15 cellular contexts compared by ENCODE assay signal in the genomic region with DNA sequence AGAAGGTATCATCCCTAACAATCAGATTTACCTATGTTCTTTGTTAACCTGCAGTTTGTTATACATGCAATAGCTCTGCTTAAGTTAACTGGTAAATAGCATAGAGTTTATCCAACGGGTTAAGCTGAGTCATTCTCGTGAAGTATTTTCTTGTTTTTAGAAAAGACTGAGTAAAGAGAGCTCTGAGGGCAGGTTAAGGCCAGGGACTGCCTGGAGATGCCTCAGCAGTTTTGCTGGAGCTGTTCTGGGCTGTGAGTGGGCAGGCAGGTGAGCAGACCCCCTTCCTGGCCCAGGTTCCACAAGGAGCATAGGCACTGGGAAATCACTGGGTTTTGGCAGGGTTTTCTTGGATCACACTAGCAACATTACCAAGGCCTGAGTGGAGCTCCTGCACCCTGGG. TPM values are rescaled to one million over a fixed set of nuclear protein-coding genes. Genes with fewer than 3 reads are reported as not detected.
A peak's percentile ranks its signal among the peaks of the same experiment; 100 is the strongest.
DNase-seq lines count a peak whose midpoint lies in the region; ATAC-seq, FAIRE-seq and TF ChIP-seq lines count a peak whose summit lies in the region.
"Had no signal": no experiment of that assay in that cellular context is flagged by ENCODE, and none has a peak within 500 bp of the region (broad histone marks: within the 10 kb centered on the region; RNA-seq: fewer than 3 reads in every experiment).

No MANE protein-coding gene starts in this region.

- H3K23ac ChIP-seq in H1 (ENCODE audit: insufficient read length) = no peak overlapping the region

- no peak overlapping the region for H2AK5ac ChIP-seq in H1 (ENCODE audit: low read depth, low read length)

- no peak overlapping the region for H3K14ac ChIP-seq in H1 (ENCODE audit: insufficient read length)

- H3K27me3 ChIP-seq in AG04450 (ENCODE audit: control insufficient read depth, insufficient read depth, low read length) = no peaks in the 10 kb centered on the region
- no peaks in the 10 kb centered on the region for H3K27me3 ChIP-seq in PC-3 (ENCODE audit: low read length)
- H3K27me3 ChIP-seq in H1 (replicated peaks in 1 of 4; ENCODE audit: control insufficient read depth in 3 of 4, extremely low read depth in 1 of 4, insufficient read depth in 3 of 4, low read length in 3 of 4) = no peaks in the 10 kb centered on the region

- H3K9ac ChIP-seq in PC-3 (ENCODE audit: low read length) (no peak overlapping the region), H1 (replicated peaks in 1 of 4; ENCODE audit: extremely low read depth in 1 of 4, low read depth in 3 of 4, low read length in 3 of 4) (no peak overlapping the region)

- no peak for TF ChIP-seq RAD21 in H1 (IDR thresholded peaks at IDR 0.05 in 1 of 2, conservative IDR thresholded peaks at IDR 0.05 in 1 of 2; ENCODE audit: low read depth in 2 of 2, low read length in 2 of 2)

- no peak overlapping the region for H3K4ac ChIP-seq in H1 (replicated peaks; ENCODE audit: insufficient read length, low read depth, low read length)

- H3K9me3 ChIP-seq in AG04450 (ENCODE audit: control insufficient read depth, insufficient read depth, low read length) (no peaks in the 10 kb centered on the region), PC-3 (ENCODE audit: low read length) (no peaks in the 10 kb centered on the region), H1 (ENCODE audit: insufficient read depth in 2 of 2, low read depth in 1 of 2, low read length in 1 of 2) (no peaks in the 10 kb centered on the region)

- no peaks in the 10 kb centered on the region for H3K79me2 ChIP-seq in PC-3 (ENCODE audit: low read length)
- H3K79me2 ChIP-seq in H1 (ENCODE audit: control insufficient read depth in 1 of 2, insufficient read depth in 2 of 2, low read length in 2 of 2) = no peaks in the 10 kb centered on the region

- POLR2A ChIA-PET in AG04450 (lab: Yijun Ruan, JAX) = interaction anchor here (0.6 to 2.5 kb wide), 7 partner anchors 9 to 243 kb away, joined by 3 to 11 read pairs (median 3); partner anchors contain the start of gene IRAG1
- POLR2A ChIA-PET in PC-3 (lab: Charles Lee; ENCODE audit: unreplicated experiment) = no interaction called here
- POLR2A ChIA-PET in H1 (lab: Charles Lee; ENCODE audit: partially characterized antibody) = no interaction called here

- no peak overlapping the region for H3K4me3 ChIP-seq in AG04450 (ENCODE audit: low read depth, low read length)
- no peak overlapping the region for H3K4me3 ChIP-seq in PC-3 (ENCODE audit: low read length)
- no peak overlapping the region for H3K4me3 ChIP-seq in H1 (ENCODE audit: extremely low read depth in 1 of 4, insufficient read depth in 2 of 4, low read depth in 3 of 4, low read length in 4 of 4)
- H3K4me3 ChIP-seq: GM12878 had no signal

- H2AFZ ChIP-seq in PC-3 (ENCODE audit: low read length) (0 out of 2 replicates have a peak overlapping the region, but pooled peaks have one; percentile 53), H1 (ENCODE audit: low read length) (no peak overlapping the region)

- H3K27ac Mint-ChIP-seq in osteocyte (ENCODE audit: unreplicated experiment) = peak overlapping the region; percentile 97
- H3K27ac Mint-ChIP-seq: activated CD4-positive, alpha-beta T cell treated with anti-CD3 and anti-CD28 coated beads, Interleukin-2, amount 10 ng/mL, durations not matched to agents 24 days and 14 days; natural killer cell; T-helper 1 cell treated with Interleukin-12 subunit alpha and Interleukin-12 subunit beta and Interleukin-4 antibody, amounts not matched to agents 30 μg/mL and 1 μg/mL, for 36 hours had no signal

- no peaks in the 10 kb centered on the region for H3K79me1 ChIP-seq in H1 (ENCODE audit: low read depth, low read length)

- H2BK15ac ChIP-seq in H1 (ENCODE audit: low read length) = no peak overlapping the region

- no peaks in the 10 kb centered on the region for H3F3A ChIP-seq in PC-3 (ENCODE audit: low read length, unreplicated experiment)

- FAIRE-seq in H1 (lab: Jason Lieb, UNC) = no peak
- FAIRE-seq: GM12878, islet of Langerhans had no signal

- CTCF ChIA-PET in AG04450 (lab: Charles Lee) = interaction anchor here (1.4 kb wide), 1 partner anchor 260 kb away, joined by 4 read pairs; no protein-coding TSS in a partner anchor
- CTCF ChIA-PET in PC-3 (lab: Charles Lee) = no interaction called here
- CTCF ChIA-PET in H1 (lab: Charles Lee; ENCODE audit: partially characterized antibody) = interaction anchor here (1.2 to 10.1 kb wide), 6 partner anchors 9 to 260 kb away, joined by 3 to 92 read pairs (median 5); no protein-coding TSS in a partner anchor

- H3K9me2 ChIP-seq in PC-3 (replicated peaks; ENCODE audit: low read length) = no peaks in the 10 kb centered on the region

- H4K20me1 ChIP-seq in PC-3 (ENCODE audit: low read length) (no peaks in the 10 kb centered on the region), H1 (replicated peaks in 1 of 2; ENCODE audit: control insufficient read depth in 1 of 2, insufficient read depth in 2 of 2, low read length in 2 of 2) (no peaks in the 10 kb centered on the region)

- H3K36me3 Mint-ChIP-seq in osteocyte (ENCODE audit: unreplicated experiment) = no peaks in the 10 kb centered on the region
- H3K36me3 Mint-ChIP-seq: natural killer cell had no signal

- no peaks in the 10 kb centered on the region for H3K27me3 Mint-ChIP-seq in osteocyte (ENCODE audit: unreplicated experiment)

- peaks cover 71% of the 10 kb centered on the region for H3K4me1 Mint-ChIP-seq in osteocyte (ENCODE audit: unreplicated experiment)
- H3K4me1 Mint-ChIP-seq: activated CD4-positive, alpha-beta T cell treated with anti-CD3 and anti-CD28 coated beads, Interleukin-2, amount 10 ng/mL, durations not matched to agents 24 days and 14 days; natural killer cell had no signal

- H2BK120ac ChIP-seq in H1 (replicated peaks; ENCODE audit: low read depth, low read length) = no peak overlapping the region

- H3K18ac ChIP-seq in H1 (ENCODE audit: extremely low read depth, low read length) = no peak overlapping the region

- peak; percentile 65 for ATAC-seq in PC-3
- no peak for ATAC-seq in GM18867 (IDR thresholded peaks at IDR 0.05; ENCODE audit: unreplicated experiment)
- ATAC-seq: GM12878, natural killer cell had no signal

- H2BK12ac ChIP-seq in H1 (ENCODE audit: low read depth, low read length) = no peak overlapping the region

- no peak for TF ChIP-seq POLR2A in H1 (IDR thresholded peaks at IDR 0.05; ENCODE audit: control extremely low read depth in 1 of 2, low read depth in 2 of 2, low read length in 2 of 2)

- no peak overlapping the region for H4K8ac ChIP-seq in H1 (ENCODE audit: extremely low read depth, insufficient read depth, low read length)

- H3K9me3 Mint-ChIP-seq in osteocyte (ENCODE audit: unreplicated experiment) = no peaks in the 10 kb centered on the region
- H3K9me3 Mint-ChIP-seq: activated CD4-positive, alpha-beta T cell treated with anti-CD3 and anti-CD28 coated beads, Interleukin-2, amount 10 ng/mL, durations not matched to agents 24 days and 14 days; natural killer cell; T-helper 1 cell treated with Interleukin-12 subunit alpha and Interleukin-12 subunit beta and Interleukin-4 antibody, amounts not matched to agents 30 μg/mL and 1 μg/mL, for 36 hours had no signal

- no peak for TF ChIP-seq CTCF in AG04450 (IDR thresholded peaks at IDR 0.05; ENCODE audit: low read depth, low read length)
- TF ChIP-seq CTCF in PC-3 (conservative IDR thresholded peaks at IDR 0.05; ENCODE audit: low read depth, low read length) = no peak
- no peak for TF ChIP-seq CTCF in H1 (IDR thresholded peaks at IDR 0.05; ENCODE audit: control extremely low read depth in 1 of 3, insufficient read depth in 1 of 3, low read depth in 1 of 3, low read length in 3 of 3)
- TF ChIP-seq CTCF in osteocyte (IDR thresholded peaks at IDR 0.05) = no peak

- intact Hi-C loops in PC-3 (cut with micrococcal nuclease) = no loop called here

- H3K4me3 Mint-ChIP-seq in osteocyte (ENCODE audit: unreplicated experiment) = peak overlapping the region; percentile 15
- H3K4me3 Mint-ChIP-seq: activated CD4-positive, alpha-beta T cell treated with anti-CD3 and anti-CD28 coated beads, Interleukin-2, amount 10 ng/mL, durations not matched to agents 24 days and 14 days; natural killer cell; T-helper 1 cell treated with Interleukin-12 subunit alpha and Interleukin-12 subunit beta and Interleukin-4 antibody, amounts not matched to agents 30 μg/mL and 1 μg/mL, for 36 hours had no signal

- H3K56ac ChIP-seq in H1 (replicated peaks; ENCODE audit: insufficient read length, low read depth, low read length) = no peak overlapping the region

- no peak overlapping the region for H4K91ac ChIP-seq in H1 (replicated peaks; ENCODE audit: insufficient read length, low read length)

- peaks cover 18% of the 10 kb centered on the region for H3K4me1 ChIP-seq in PC-3 (ENCODE audit: insufficient read depth, low read length)
- H3K4me1 ChIP-seq in H1 (replicated peaks in 1 of 4; ENCODE audit: control insufficient read depth in 3 of 4, insufficient read depth in 4 of 4, low read length in 3 of 4) = no peaks in the 10 kb centered on the region

- no peak overlapping the region for H4K5ac ChIP-seq in H1 (ENCODE audit: insufficient read length, low read depth, low read length)

- H2BK20ac ChIP-seq in H1 (ENCODE audit: low read length) = no peak overlapping the region

- DNase-seq in AG04450 (ENCODE audit: low read depth, low spot score) = no peak
- DNase-seq in PC-3 = peak; percentile 54
- no peak for DNase-seq in H1 (ENCODE audit: low read depth in 1 of 2, low spot score in 2 of 2)
- DNase-seq in osteocyte (ENCODE audit: extremely low spot score, unreplicated experiment) = no peak
- DNase-seq in NOMO-1 treated with dmso at 0.1 percent for 144 hours (lab: John Stamatoyannopoulos, UW; ENCODE audit: unreplicated experiment) = no peak
- DNase-seq in T-helper 9 cell = no peak
- DNase-seq in T1000 (lab: John Stamatoyannopoulos, UW) = no peak
- DNase-seq: activated CD4-positive, alpha-beta T cell treated with anti-CD3 and anti-CD28 coated beads, Interleukin-2, amount 10 ng/mL, durations not matched to agents 24 days and 14 days; natural killer cell; NCI-H2171 had no signal

- no peak overlapping the region for H2BK5ac ChIP-seq in H1 (ENCODE audit: low read depth, low read length)

- WGBS in H1 (ENCODE audit: extremely low coverage in 1 of 2, insufficient coverage in 1 of 2, insufficient read length in 1 of 2, insufficient replicate concordance in 2 of 2, low coverage in 1 of 2, low lambda C conversion rate in 2 of 2, missing lambda C conversion rate in 1 of 2), 2 experiments = 97% methylated on average over 2 of the region's 2 CpGs; no CpG with 5 or more reads in 1 of the 2 experiments

- no peaks in the 10 kb centered on the region for H3K36me3 ChIP-seq in PC-3 (ENCODE audit: low read depth, low read length)
- no peaks in the 10 kb centered on the region for H3K36me3 ChIP-seq in H1 (ENCODE audit: control insufficient read depth in 2 of 4, insufficient read depth in 4 of 4, low read length in 3 of 4)

- BruUV-seq in PC-3 (replicated peaks; lab: Mats Ljungman, UMichigan) = no TSS peak

- H3K27ac ChIP-seq in AG04450 (ENCODE audit: low read depth, low read length) = peak overlapping the region; percentile 99
- peak overlapping the region; percentile 3; the same call in 1 of the 2 replicates for H3K27ac ChIP-seq in PC-3 (ENCODE audit: low read length)
- no peak overlapping the region for H3K27ac ChIP-seq in H1 (ENCODE audit: low read depth, low read length)

- H3K4me2 ChIP-seq in PC-3 (ENCODE audit: low read length) = no peak overlapping the region
- no peak overlapping the region for H3K4me2 ChIP-seq in H1 (ENCODE audit: insufficient read depth in 1 of 2, low read depth in 2 of 2, low read length in 2 of 2)

- TF ChIP-seq EP300 in H1 (IDR thresholded peaks at IDR 0.05; ENCODE audit: borderline replicate concordance in 1 of 2, low read depth in 2 of 2, low read length in 2 of 2) = no peak

- no peaks in the 10 kb centered on the region; the same call in 1 of the 2 replicates for H3K23me2 ChIP-seq in H1 (ENCODE audit: low read depth, low read length)

RNA-seq across cellular contexts. Expression of gene IRAG1, which starts 27.0 kb away (rescaled TPM):
- polyA plus RNA-seq in AG04450 (2011; rRNA removed) (56.6 and 60.3 TPM in 2 replicates), H1 (2011; rRNA removed) (1.8 and 2.2 TPM in 2 replicates)
- 65.7 and 70.3 TPM in 2 replicates for polyA minus RNA-seq in AG04450 (2011; rRNA and poly(A)+ RNA removed)
- total RNA-seq in PC-3 (2014; rRNA removed) (0.29 TPM in 1 of 2 replicates, not detected in the other), osteocyte (22.2 and 24.0 TPM in 2 replicates)
- total RNA-seq in H1 (2021; fragmentation: NEBNext Ultra II Directional; extraction: Animal tissue kit (Norgen Biotek cat#: 25700)) = 2.7 and 3.3 TPM in 2 replicates
- 1.9 TPM for polyA plus RNA-seq in H1 (2011; cell fraction: cytosol; rRNA removed)
- polyA plus RNA-seq in H1 (2011; cell fraction: nucleus; rRNA removed) = 5.5 TPM
- polyA plus RNA-seq in H1 (2012, experiment 1 of 2) = 1.9 to 2.5 TPM (median 2.1 TPM) in 4 replicates
- polyA plus RNA-seq in H1 (2012, experiment 2 of 2) = 0.37 TPM
- 1.9 TPM for polyA plus RNA-seq in H1 (2013, experiment 1 of 2)
- 2.0 TPM for polyA plus RNA-seq in H1 (2013, experiment 2 of 2)
- polyA minus RNA-seq in H1 (2011; rRNA and poly(A)+ RNA removed) = 3.4 and 4.0 TPM in 2 replicates
- 4.0 TPM for polyA minus RNA-seq in H1 (2011; cell fraction: cytosol; rRNA and poly(A)+ RNA removed)
- polyA minus RNA-seq in H1 (2011; cell fraction: nucleus; rRNA and poly(A)+ RNA removed) = 7.3 TPM
- total RNA-seq: activated CD4-positive, alpha-beta T cell treated with anti-CD3 and anti-CD28 coated beads, Interleukin-2, amount 10 ng/mL, durations not matched to agents 24 days and 14 days; OCI-LY7 had no signal
